ENCODE assay signal across 13 cellular contexts in genomic region chr16:69324013-69324531, GRCh38. TPM values are rescaled to one million over a fixed set of nuclear protein-coding genes. Genes with fewer than 3 reads are reported as not detected.
DNase-seq lines count a peak whose midpoint lies in the region; FAIRE-seq and TF ChIP-seq lines count a peak whose summit lies in the region.
"Had no signal": no experiment of that assay in that cellular context is flagged by ENCODE, and none has a peak within 500 bp of the region (broad histone marks: within the 10 kb centered on the region; RNA-seq: fewer than 3 reads in every experiment).

No MANE protein-coding gene starts in this region.

- H2BK5ac ChIP-seq in trophoblast cell (ENCODE audit: low read depth, low read length, poor library complexity), result no peak overlapping the region

- no peak overlapping the region for H4K91ac ChIP-seq in trophoblast cell (ENCODE audit: low read depth, low read length)

- no peak overlapping the region for H4K8ac ChIP-seq in trophoblast cell (ENCODE audit: low read depth, low read length)

- H2AK5ac ChIP-seq in trophoblast cell (ENCODE audit: low read length), result no peak overlapping the region

- no peak overlapping the region for H3K4me3 Mint-ChIP-seq in mesothelial cell of epicardium
- H3K4me3 Mint-ChIP-seq: activated B cell treated with CpG ODN at 0.5 μM for 24 hours had no signal

- peak; percentile 76 for DNase-seq in BE2C
- peak; percentile 67 for DNase-seq in HuH-7.5 (ENCODE audit: low spot score)
- DNase-seq in head of caudate nucleus, result peak in 31 of 42 donors; percentile 24 to 73 (median 53)
- DNase-seq in trophoblast cell, result no peak
- no peak for DNase-seq in NCI-H524 treated with DMSO at 0.1 percent for 48 hours (lab: John Stamatoyannopoulos, UW)
- DNase-seq in NCI-H526 treated with DMSO at 0.1 percent for 48 hours (lab: John Stamatoyannopoulos, UW), result no peak
- no peak for DNase-seq in D721Med (ENCODE audit: insufficient read length, low spot score)
- DNase-seq in mesothelial cell of epicardium (ENCODE audit: low spot score in 2 of 2, unreplicated experiment in 2 of 2), result no peak
- DNase-seq: activated B cell treated with CpG ODN at 0.5 μM for 24 hours; activated effector memory CD4-positive, alpha-beta T cell treated with anti-CD3 and anti-CD28 coated beads, Interleukin-2, amount 50 U/mL, for 16 hours; foreskin melanocyte; NCI-H2171; stimulated activated naive CD4-positive, alpha-beta T cell had no signal

- TF ChIP-seq CTCF in BE2C (IDR thresholded peaks at IDR 0.05; ENCODE audit: low read depth, low read length) (no peak), D721Med (IDR thresholded peaks at IDR 0.05; ENCODE audit: insufficient read depth, missing control alignments) (no peak), mesothelial cell of epicardium (IDR thresholded peaks at IDR 0.05; ENCODE audit: unreplicated experiment) (no peak)

- H3K27ac ChIP-seq in trophoblast cell (ENCODE audit: low read depth, low read length), result no peak overlapping the region

- no CpG with 5 or more reads among the region's 8 CpGs for WGBS in trophoblast cell (ENCODE audit: extremely low coverage, insufficient coverage, insufficient read length)

- no peak overlapping the region for H3K27ac Mint-ChIP-seq in mesothelial cell of epicardium
- H3K27ac Mint-ChIP-seq: activated B cell treated with CpG ODN at 0.5 μM for 24 hours had no signal

- H3K18ac ChIP-seq in trophoblast cell (ENCODE audit: low read length), result no peak overlapping the region

- H3K36me3 ChIP-seq in BE2C (peaks cover 94% of the 10 kb centered on the region), trophoblast cell (ENCODE audit: control insufficient read depth in 1 of 2, insufficient read depth in 2 of 2, low read length in 2 of 2) (peaks cover 74 to 80% of the 10 kb centered on the region in 2 experiments)

- no peaks in the 10 kb centered on the region for H3K9me3 Mint-ChIP-seq in mesothelial cell of epicardium
- H3K9me3 Mint-ChIP-seq: activated B cell treated with CpG ODN at 0.5 μM for 24 hours had no signal

- H3K4me2 ChIP-seq in trophoblast cell (ENCODE audit: low read length), result no peak overlapping the region

- peaks cover 9% of the 10 kb centered on the region for H3K4me1 Mint-ChIP-seq in mesothelial cell of epicardium

- H3K14ac ChIP-seq in trophoblast cell (ENCODE audit: low read length), result no peak overlapping the region

- no peak overlapping the region for H3K23ac ChIP-seq in trophoblast cell (ENCODE audit: low read length)

- peaks cover 27% of the 10 kb centered on the region for H3K36me3 Mint-ChIP-seq in mesothelial cell of epicardium

- peaks cover 4% of the 10 kb centered on the region for H3K79me2 ChIP-seq in trophoblast cell (ENCODE audit: control insufficient read depth, insufficient read depth, low read length, poor library complexity)

- H3K4me1 ChIP-seq in BE2C (peaks cover 10% of the 10 kb centered on the region), trophoblast cell (ENCODE audit: control insufficient read depth in 1 of 2, insufficient read depth in 2 of 2, low read length in 2 of 2) (peaks cover 3 to 6% of the 10 kb centered on the region in 2 experiments)

- intact Hi-C loops in head of caudate nucleus (cut with DNase I), result no loop called here

- H3K27me3 ChIP-seq in BE2C, result no peaks in the 10 kb centered on the region
- no peaks in the 10 kb centered on the region for H3K27me3 ChIP-seq in trophoblast cell (ENCODE audit: insufficient read depth, low read length)

- no peak overlapping the region for H3K4me3 ChIP-seq in BE2C (ENCODE audit: low read depth, low read length)
- H3K4me3 ChIP-seq in trophoblast cell (ENCODE audit: low read depth, low read length), result no peak overlapping the region

- no peaks in the 10 kb centered on the region for H3K79me1 ChIP-seq in trophoblast cell (ENCODE audit: low read length)

- FAIRE-seq in D721Med (lab: Jason Lieb, UNC), result no peak

- H2BK12ac ChIP-seq in trophoblast cell (ENCODE audit: low read length), result no peak overlapping the region

- no peak overlapping the region for H3K4ac ChIP-seq in trophoblast cell (ENCODE audit: low read depth, low read length)

- H3K9me3 ChIP-seq in BE2C, result no peaks in the 10 kb centered on the region
- H3K9me3 ChIP-seq in trophoblast cell (ENCODE audit: insufficient read depth, low read depth, low read length), result no peaks in the 10 kb centered on the region

- peak overlapping the region; percentile 41 for H3K9ac ChIP-seq in trophoblast cell (ENCODE audit: low read length)

- no peak overlapping the region for H2BK120ac ChIP-seq in trophoblast cell (ENCODE audit: insufficient read depth, low read length, poor library complexity)

- H2AFZ ChIP-seq in trophoblast cell (ENCODE audit: insufficient read depth, low read length, poor library complexity), result no peak overlapping the region

- no peaks in the 10 kb centered on the region for H3K27me3 Mint-ChIP-seq in mesothelial cell of epicardium (ENCODE audit: low read depth)
- H3K27me3 Mint-ChIP-seq: activated B cell treated with CpG ODN at 0.5 μM for 24 hours had no signal

- H4K12ac ChIP-seq in trophoblast cell (ENCODE audit: low read depth, low read length), result no peak overlapping the region

RNA-seq across cellular contexts. Expression of gene PDF, which starts 6.3 kb away (rescaled TPM):
- polyA plus RNA-seq in BE2C (2012; ENCODE audit: insufficient read depth, insufficient read length, low read depth), result 38.7 TPM
- polyA plus RNA-seq in trophoblast cell (2013), result 9.9 and 10.6 TPM in 2 replicates
- 13.5 to 14.1 TPM (median 13.6 TPM) in 3 replicates for total RNA-seq in mesothelial cell of epicardium

RNA-seq across cellular contexts. Expression of gene VPS4A, which starts 12.9 kb away (rescaled TPM):
- polyA plus RNA-seq in BE2C (2012; ENCODE audit: insufficient read depth, insufficient read length, low read depth), result 86.5 TPM
- polyA plus RNA-seq in trophoblast cell (2013), result 24.7 and 25.2 TPM in 2 replicates
- 28.0 to 30.3 TPM (median 29.8 TPM) in 3 replicates for total RNA-seq in mesothelial cell of epicardium

RNA-seq across cellular contexts. Expression of gene COG8, which starts 15.3 kb away (rescaled TPM):
- 76.3 TPM for polyA plus RNA-seq in BE2C (2012; ENCODE audit: insufficient read depth, insufficient read length, low read depth)
- 21.2 and 21.4 TPM in 2 replicates for polyA plus RNA-seq in trophoblast cell (2013)
- 48.2 to 49.4 TPM (median 49.0 TPM) in 3 replicates for total RNA-seq in mesothelial cell of epicardium

RNA-seq across cellular contexts. Expression of gene NIP7, which starts 15.5 kb away (rescaled TPM):
- 83.9 TPM for polyA plus RNA-seq in BE2C (2012; ENCODE audit: insufficient read depth, insufficient read length, low read depth)
- 19.3 and 20.2 TPM in 2 replicates for polyA plus RNA-seq in trophoblast cell (2013)
- total RNA-seq in mesothelial cell of epicardium, result 27.2 to 31.4 TPM (median 30.5 TPM) in 3 replicates

RNA-seq across cellular contexts. Expression of gene TMED6, which starts 27.5 kb away (rescaled TPM):
- 2.6 TPM for polyA plus RNA-seq in BE2C (2012; ENCODE audit: insufficient read depth, insufficient read length, low read depth)
- 0.11 and 0.14 TPM in 2 replicates for polyA plus RNA-seq in trophoblast cell (2013)
- 1.2 to 1.7 TPM (median 1.4 TPM) in 3 replicates for total RNA-seq in mesothelial cell of epicardium

Comparison
In these comparisons a context has a peak if more than half of its experiments do, and no peak if none do; other contexts are left out.
1. DNase-seq: peak in BE2C (single experiment), HuH-7.5 (single experiment) and head of caudate nucleus (31 of 42); none in trophoblast cell (0 of 2), NCI-H524 treated with DMSO at 0.1 percent for 48 hours (single experiment), NCI-H526 treated with DMSO at 0.1 percent for 48 hours (single experiment), D721Med (single experiment) and mesothelial cell of epicardium (0 of 2).